ENCODE assay signal across 15 cellular contexts in genomic region chr1:203839081-203839480, GRCh38.
DNase-seq lines count a peak whose midpoint lies in the region; ATAC-seq lines count a peak whose summit lies in the region.
"Had no signal": no experiment of that assay in that cellular context is flagged by ENCODE, and none has a peak within 500 bp of the region (broad histone marks: within the 10 kb centered on the region; RNA-seq: fewer than 3 reads in every experiment).

No MANE protein-coding gene starts in this region.

- H3K9me3 ChIP-seq in SK-N-MC (ENCODE audit: low read depth, low read length), result no peaks in the 10 kb centered on the region
- H3K9me3 ChIP-seq: colonic mucosa, gastroesophageal sphincter, suprapubic skin had no signal

- peak overlapping the region; percentile 70; the same call in 1 of the 2 replicates for H3K27ac ChIP-seq in SK-N-MC
- H3K27ac ChIP-seq: colonic mucosa, gastroesophageal sphincter, suprapubic skin had no signal

- DNase-seq in GM04503 (ENCODE audit: low read depth) (peak; percentile 42), SK-N-MC (ENCODE audit: low read depth, low spot score) (peak; percentile 42), fibroblast of peridontal ligament (ENCODE audit: extremely low read depth) (peak; percentile 97), skeletal muscle cell (ENCODE audit: low read depth) (peak; percentile 87), iPS-NIHi11 (ENCODE audit: low spot score) (no peak)
- no peak for DNase-seq in stimulated activated naive CD4-positive, alpha-beta T cell (lab: John Stamatoyannopoulos, UW)
- DNase-seq: activated CD4-positive, alpha-beta T cell treated with anti-CD3 and anti-CD28 coated beads for 1 hour; Calu3; colonic mucosa; NCI-H187 treated with DMSO at 0.1 percent for 48 hours; SW 1271 had no signal

- H3K9ac ChIP-seq in SK-N-MC (ENCODE audit: insufficient read length), result no peak overlapping the region

- ATAC-seq in GM19455 (IDR thresholded peaks at IDR 0.05; ENCODE audit: unreplicated experiment), result no peak
- ATAC-seq: gastroesophageal sphincter, K562 had no signal

- H3K36me3 ChIP-seq in SK-N-MC (ENCODE audit: insufficient read depth, low read length), result peaks cover 67% of the 10 kb centered on the region

- no peak overlapping the region for H3K4me3 ChIP-seq in SK-N-MC
- H3K4me3 ChIP-seq in skeletal muscle cell (ENCODE audit: low read depth, low read length), result no peak overlapping the region
- H3K4me3 ChIP-seq: colonic mucosa, gastroesophageal sphincter, K562, suprapubic skin had no signal

Comparison
In these comparisons a context has a peak if more than half of its experiments do, and no peak if none do; other contexts are left out.
1. DNase-seq: peak in GM04503 (single experiment), SK-N-MC (single experiment), fibroblast of peridontal ligament (single experiment) and skeletal muscle cell (single experiment); none in stimulated activated naive CD4-positive, alpha-beta T cell (0 of 6) and iPS-NIHi11 (single experiment).